In the genomic region with DNA sequence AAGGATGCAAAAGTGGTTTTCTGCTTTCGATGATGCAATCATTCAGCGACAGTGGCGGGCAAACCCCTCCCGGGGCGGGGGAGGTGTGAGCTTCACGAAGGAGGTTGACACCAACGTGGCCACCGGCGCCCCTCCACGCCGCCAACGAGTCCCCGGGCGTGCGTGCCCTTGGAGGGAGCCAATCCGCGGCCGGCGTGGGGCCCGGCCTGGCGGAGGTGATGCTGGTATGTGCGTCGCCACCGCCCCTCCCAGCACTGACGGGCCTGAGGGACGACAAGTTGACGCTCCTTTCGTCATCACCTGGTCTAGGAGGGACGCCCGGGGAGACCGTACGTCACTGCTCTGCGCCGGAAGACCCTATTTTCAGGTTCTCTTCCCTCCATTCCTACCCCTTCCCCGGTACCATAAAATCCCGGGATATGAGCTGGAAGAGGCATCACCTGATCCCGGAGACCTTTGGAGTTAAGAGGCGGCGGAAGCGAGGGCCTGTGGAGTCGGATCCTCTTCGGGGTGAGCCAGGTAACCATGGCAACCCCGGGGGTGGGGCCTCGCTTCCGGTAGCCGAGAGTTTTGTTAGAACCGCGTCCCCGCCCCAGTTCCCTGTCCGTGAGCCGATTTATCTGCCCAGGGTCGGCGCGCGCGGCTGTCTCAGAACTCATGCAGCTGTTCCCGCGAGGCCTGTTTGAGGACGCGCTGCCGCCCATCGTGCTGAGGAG, we compare ENCODE assay signal across 8 cellular contexts. TPM values are rescaled to one million over a fixed set of nuclear protein-coding genes. Genes with fewer than 3 reads are reported as not detected.
DNase-seq lines count a peak whose midpoint lies in the region; ATAC-seq, FAIRE-seq and TF ChIP-seq lines count a peak whose summit lies in the region.

TSS of gene DXO (minus strand) at position 146 of the 716 bp plus-strand sequence. CDS start 463 bp downstream, outside the sequence.

- intact Hi-C loops in mammary epithelial cell (cut with micrococcal nuclease), result loop anchor here (1.0 to 10.0 kb wide), 3 partner anchors 13 to 197 kb away; partner anchors contain the start of genes PPT2, PRRT1, SKIC2 and VWA7

- no TSS peak for BruUV-seq in mammary epithelial cell (replicated peaks; lab: Mats Ljungman, UMichigan)

- in situ Hi-C loops in mammary epithelial cell (cut with MboI; ENCODE audit: low sequenced_read_pairs in 2 of 2), result no loop called here

- CTCF ChIA-PET in mammary epithelial cell (lab: Charles Lee; ENCODE audit: low non-redundant PET), result interaction anchor here (0.5 to 0.6 kb wide), 2 partner anchors 74 to 158 kb away, joined by 3 to 4 read pairs; no protein-coding TSS in a partner anchor

- no peak for FAIRE-seq in small intestine (lab: Jason Lieb, UNC)

- peaks cover 27% of the 10 kb centered on the region for H3K4me1 ChIP-seq in ACC112 (ENCODE audit: control insufficient read depth, insufficient read depth, low read length, unreplicated experiment)
- H3K4me1 ChIP-seq in mammary epithelial cell (ENCODE audit: insufficient read depth, low read length), result peaks cover 21% of the 10 kb centered on the region
- no peaks in the 10 kb centered on the region; the same call in 1 of the 2 replicates for H3K4me1 ChIP-seq in iPS-20b (ENCODE audit: insufficient read depth, low read length)
- peaks cover 2 to 7% of the 10 kb centered on the region in 2 donors for H3K4me1 ChIP-seq in small intestine (ENCODE audit: control insufficient read depth in 2 of 2, insufficient read depth in 1 of 2, low read depth in 1 of 2, low read length in 1 of 2)

- peak within 1 kb of the TSS; percentile 85 for H3K4me2 ChIP-seq in mammary epithelial cell (ENCODE audit: insufficient read depth, low read depth, low read length)

- H3K79me2 ChIP-seq in ACC112 (ENCODE audit: control insufficient read depth, insufficient read depth, low read length, unreplicated experiment), result peaks cover 27% of the 10 kb centered on the region
- peaks cover 44% of the 10 kb centered on the region for H3K79me2 ChIP-seq in mammary epithelial cell (ENCODE audit: insufficient read depth, low read length)

- no peak for TF ChIP-seq CTCF in WERI-Rb-1 (IDR thresholded peaks at IDR 0.05; ENCODE audit: low read depth, low read length)
- TF ChIP-seq CTCF in mammary epithelial cell (conservative IDR thresholded peaks at IDR 0.05 in 1 of 2, IDR thresholded peaks at IDR 0.05 in 1 of 2; ENCODE audit: extremely low read depth in 1 of 2, insufficient read depth in 1 of 2, low read depth in 1 of 2, low read length in 2 of 2), result no peak

- dilution Hi-C loops in mammary epithelial cell (cut with HindIII; ENCODE audit: low sequenced_read_pairs), result no loop called here

- H2AFZ ChIP-seq in ACC112 (ENCODE audit: low read length, unreplicated experiment), result peak within 1 kb of the TSS; percentile 47
- peak within 1 kb of the TSS; percentile 70 for H2AFZ ChIP-seq in mammary epithelial cell (ENCODE audit: low read depth, low read length)

- H3K27ac ChIP-seq in ACC112 (ENCODE audit: low read depth, low read length), result peak within 1 kb of the TSS; percentile 90
- peak within 1 kb of the TSS; percentile 98 for H3K27ac ChIP-seq in WERI-Rb-1
- H3K27ac ChIP-seq in mammary epithelial cell (ENCODE audit: insufficient read depth, low read depth, low read length), result peak within 1 kb of the TSS; percentile 97
- peak within 1 kb of the TSS; percentile 58 for H3K27ac ChIP-seq in iPS-20b (ENCODE audit: low read length)
- H3K27ac ChIP-seq in small intestine (ENCODE audit: low read depth in 1 of 2, low read length in 1 of 2), result peak within 1 kb of the TSS; percentile 69 to 99

- under 1% methylated on average over 25 of the region's 62 CpGs for WGBS in mammary epithelial cell (ENCODE audit: low coverage, missing lambda C conversion rate)
- WGBS in small intestine, 3 donors, result 0 to 1% (median 0%) methylated on average over 58 to 62 of the region's 62 CpGs

- no peaks in the 10 kb centered on the region for H4K20me1 ChIP-seq in mammary epithelial cell (ENCODE audit: insufficient read depth, low read length)

- ATAC-seq in GM18870 (IDR thresholded peaks at IDR 0.05; ENCODE audit: unreplicated experiment) (peak; percentile 76), HG03135 (IDR thresholded peaks at IDR 0.05; ENCODE audit: unreplicated experiment) (peak; percentile 84)

- H3K9me3 ChIP-seq in WERI-Rb-1 (ENCODE audit: severe bottlenecking), result peaks cover 5% of the 10 kb centered on the region
- H3K9me3 ChIP-seq in mammary epithelial cell (replicated peaks; ENCODE audit: insufficient read depth, low read length), result no peaks in the 10 kb centered on the region
- H3K9me3 ChIP-seq in iPS-20b (ENCODE audit: insufficient read depth, low read depth, low read length), result no peaks in the 10 kb centered on the region; the same call in 1 of the 2 replicates
- no peaks in the 10 kb centered on the region for H3K9me3 ChIP-seq in small intestine (ENCODE audit: control insufficient read depth, low read depth)

- peak within 1 kb of the TSS; percentile 89 for H3K4me3 ChIP-seq in ACC112 (ENCODE audit: low read depth, low read length)
- peak within 1 kb of the TSS; percentile 65 for H3K4me3 ChIP-seq in WERI-Rb-1 (ENCODE audit: low read depth, low read length)
- peak within 1 kb of the TSS; percentile 61 to 80 (median 77) for H3K4me3 ChIP-seq in mammary epithelial cell (replicated peaks in 1 of 3; ENCODE audit: insufficient read depth in 1 of 3, low read depth in 2 of 3, low read length in 3 of 3)
- H3K4me3 ChIP-seq in iPS-20b (ENCODE audit: low read length), result peak within 1 kb of the TSS; percentile 81
- H3K4me3 ChIP-seq in small intestine (ENCODE audit: low read depth in 1 of 2, low read length in 2 of 2), result peak within 1 kb of the TSS; percentile 66 to 77

- H3K9ac ChIP-seq in mammary epithelial cell (ENCODE audit: insufficient read depth, low read length) (peak within 1 kb of the TSS; percentile 88), iPS-20b (ENCODE audit: low read depth, low read length) (peak within 1 kb of the TSS; percentile 83)

- H3K36me3 ChIP-seq in ACC112 (ENCODE audit: insufficient read depth, low read length) (no peaks in the 10 kb centered on the region), WERI-Rb-1 (peaks cover 46% of the 10 kb centered on the region), mammary epithelial cell (ENCODE audit: insufficient read depth, low read length) (peaks cover 9% of the 10 kb centered on the region), iPS-20b (ENCODE audit: insufficient read depth, low read depth, low read length) (peaks cover 33% of the 10 kb centered on the region), small intestine (ENCODE audit: control insufficient read depth in 2 of 2, insufficient read depth in 2 of 2, low read length in 2 of 2) (peaks cover 1 to 19% of the 10 kb centered on the region in 2 donors)

- DNase-seq in NCI-H2196 treated with DMSO at 0.1 percent for 48 hours (lab: John Stamatoyannopoulos, UW; ENCODE audit: unreplicated experiment) (peak; percentile 99), WERI-Rb-1 (peak; percentile 100), mammary epithelial cell (peak; percentile 99), small intestine (peak; percentile 98)

- H3K27me3 ChIP-seq in ACC112 (ENCODE audit: insufficient read depth, low read length), result no peaks in the 10 kb centered on the region
- no peaks in the 10 kb centered on the region for H3K27me3 ChIP-seq in WERI-Rb-1 (ENCODE audit: insufficient read depth, low read depth, severe bottlenecking)
- no peaks in the 10 kb centered on the region for H3K27me3 ChIP-seq in mammary epithelial cell (ENCODE audit: insufficient read depth, low read length)
- no peaks in the 10 kb centered on the region for H3K27me3 ChIP-seq in iPS-20b (ENCODE audit: insufficient read depth, low read length)
- H3K27me3 ChIP-seq in small intestine (ENCODE audit: control insufficient read depth in 2 of 2, insufficient read depth in 2 of 2, low read length in 2 of 2), result no peaks in the 10 kb centered on the region

RNA-seq across cellular contexts. Expression of gene DXO, which starts in this region (rescaled TPM):
- 10 to 100 TPM; 15.7 to 24.1 TPM for total RNA-seq in mammary epithelial cell
- polyA plus RNA-seq in mammary epithelial cell, result 13.4 TPM
- polyA minus RNA-seq in mammary epithelial cell, result 14.6 TPM
- 10 to 100 TPM; 14.1 to 16.1 (median 15.9) TPM for polyA plus RNA-seq in small intestine

Comparison
In these comparisons a context has a peak if more than half of its experiments do, and no peak if none do; other contexts are left out.
1. Peak in every context shown above with its lines: DNase-seq, ATAC-seq, H3K4me3 ChIP-seq and H3K27ac ChIP-seq.